In the genomic region with DNA sequence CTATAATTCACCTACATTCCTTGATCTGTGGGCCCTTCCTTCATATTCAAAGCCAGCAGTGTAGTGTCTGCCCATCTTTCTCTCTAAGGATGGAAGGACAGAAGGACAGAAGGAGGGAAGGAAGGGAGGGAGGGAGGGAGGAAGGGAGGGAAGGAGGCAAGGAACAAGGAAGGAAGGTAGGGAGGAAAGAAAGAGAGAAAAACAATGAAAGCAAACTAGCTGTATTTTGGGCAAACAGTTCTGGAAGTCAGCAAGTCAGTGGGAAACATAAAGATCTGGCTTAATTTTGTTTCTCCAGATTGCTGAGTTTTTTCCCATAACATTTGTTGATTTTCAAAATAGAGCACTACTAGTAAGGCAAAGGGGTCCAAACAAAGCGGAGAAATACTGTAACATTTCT, we compare ENCODE assay signal across 7 cellular contexts.
"Had no signal": no experiment of that assay in that cellular context is flagged by ENCODE, and none has a peak within 500 bp of the region (broad histone marks: within the 10 kb centered on the region; RNA-seq: fewer than 3 reads in every experiment).

No MANE protein-coding gene starts in this region.

- H3K4me3 ChIP-seq: K562 had no signal

- H3K4me2 ChIP-seq: KMS-11 had no signal

- FAIRE-seq: HTR-8/SVneo, K562 had no signal

- DNase-seq: IMR-90, KBM-7, KG1 had no signal

- H3K27ac ChIP-seq: HL-60, KMS-11 had no signal

- ATAC-seq: K562 had no signal

- H3K9ac ChIP-seq: KMS-11 had no signal
